ENCODE assay signal across 28 cellular contexts in genomic region chr13:73996569-73996968, GRCh38.
"Had no signal": no experiment of that assay in that cellular context is flagged by ENCODE, and none has a peak within 500 bp of the region (broad histone marks: within the 10 kb centered on the region; RNA-seq: fewer than 3 reads in every experiment).

No MANE protein-coding gene starts in this region.

- H3K27ac ChIP-seq: coronary artery, esophagus muscularis mucosa, foreskin keratinocyte, gastroesophageal sphincter, heart left ventricle, hepatocyte, ovary, psoas muscle, sigmoid colon, tibial nerve, upper lobe of left lung had no signal

- H2AFZ ChIP-seq: hepatocyte had no signal

- H3K9me3 ChIP-seq: esophagus muscularis mucosa, gastroesophageal sphincter, heart left ventricle, mucosa of descending colon, ovary, psoas muscle, sigmoid colon, thoracic aorta, tibial nerve, upper lobe of left lung had no signal

- DNase-seq: dermis blood vessel endothelial cell; effector memory CD4-positive, alpha-beta T cell; foreskin keratinocyte; heart left ventricle; kidney; mesenchymal stem cell; mucosa of descending colon; naive B cell; occipital lobe; ovary; posterior cingulate gyrus; psoas muscle; right cardiac atrium; sigmoid colon; stimulated activated CD4-positive, alpha-beta T cell treated with anti-CD3 and anti-CD28 coated beads, Interleukin-2, amount 100 ng/mL, for 24 hours; stimulated activated CD4-positive, alpha-beta T cell treated with anti-CD3 and anti-CD28 coated beads, Interleukin-4, amount 100 ng/mL, for 24 hours; upper lobe of left lung had no signal

- ATAC-seq: foreskin keratinocyte; gastroesophageal sphincter; heart left ventricle; left lobe of liver; mucosa of descending colon; psoas muscle; stimulated activated memory B cell treated with anti-CD40 and anti-IgM and Interleukin-4, amounts not matched to agents 10 μg/mL and 1 μg/mL and 100 μg/mL, for 72 hours had no signal

- H3K36me3 ChIP-seq: esophagus muscularis mucosa, ovary, sigmoid colon, thoracic aorta had no signal

- H3K27ac Mint-ChIP-seq: mesothelial cell of epicardium; stimulated activated memory B cell treated with anti-CD40 and anti-IgM and Interleukin-4, amounts not matched to agents 10 μg/mL and 1 μg/mL and 100 μg/mL, for 72 hours; stimulated activated naive CD8-positive, alpha-beta T cell treated with anti-CD3 and anti-CD28 coated beads, Interleukin-15, Interleukin-2, amounts not matched to agents 100 ng/mL and 50 ng/mL, for 24 hours had no signal

- H3K27me3 Mint-ChIP-seq: naive B cell; stimulated activated memory B cell treated with anti-CD40 and anti-IgM and Interleukin-4, amounts not matched to agents 10 μg/mL and 1 μg/mL and 100 μg/mL, for 72 hours; stimulated activated naive CD8-positive, alpha-beta T cell treated with anti-CD3 and anti-CD28 coated beads, Interleukin-15, Interleukin-2, amounts not matched to agents 100 ng/mL and 50 ng/mL, for 24 hours had no signal

- H3K4me2 ChIP-seq: hepatocyte had no signal

- H3K4me3 ChIP-seq: coronary artery, esophagus muscularis mucosa, gastroesophageal sphincter, heart left ventricle, hepatocyte, lung, mucosa of descending colon, ovary, psoas muscle, sigmoid colon, thoracic aorta, tibial nerve, upper lobe of left lung had no signal

- H3K9me3 Mint-ChIP-seq: mesothelial cell of epicardium; naive B cell; stimulated activated memory B cell treated with anti-CD40 and anti-IgM and Interleukin-4, amounts not matched to agents 10 μg/mL and 1 μg/mL and 100 μg/mL, for 72 hours; stimulated activated naive CD8-positive, alpha-beta T cell treated with anti-CD3 and anti-CD28 coated beads, Interleukin-15, Interleukin-2, amounts not matched to agents 100 ng/mL and 50 ng/mL, for 24 hours had no signal

- H3K4me3 Mint-ChIP-seq: mesothelial cell of epicardium; naive B cell; stimulated activated memory B cell treated with anti-CD40 and anti-IgM and Interleukin-4, amounts not matched to agents 10 μg/mL and 1 μg/mL and 100 μg/mL, for 72 hours; stimulated activated naive CD8-positive, alpha-beta T cell treated with anti-CD3 and anti-CD28 coated beads, Interleukin-15, Interleukin-2, amounts not matched to agents 100 ng/mL and 50 ng/mL, for 24 hours had no signal

- H3K27me3 ChIP-seq: esophagus muscularis mucosa, foreskin keratinocyte, gastroesophageal sphincter, heart left ventricle, hepatocyte, ovary, sigmoid colon, tibial nerve, upper lobe of left lung had no signal

- H3K4me1 ChIP-seq: foreskin keratinocyte, upper lobe of left lung had no signal
